ENCODE assay signal across 23 cellular contexts in the genomic region with DNA sequence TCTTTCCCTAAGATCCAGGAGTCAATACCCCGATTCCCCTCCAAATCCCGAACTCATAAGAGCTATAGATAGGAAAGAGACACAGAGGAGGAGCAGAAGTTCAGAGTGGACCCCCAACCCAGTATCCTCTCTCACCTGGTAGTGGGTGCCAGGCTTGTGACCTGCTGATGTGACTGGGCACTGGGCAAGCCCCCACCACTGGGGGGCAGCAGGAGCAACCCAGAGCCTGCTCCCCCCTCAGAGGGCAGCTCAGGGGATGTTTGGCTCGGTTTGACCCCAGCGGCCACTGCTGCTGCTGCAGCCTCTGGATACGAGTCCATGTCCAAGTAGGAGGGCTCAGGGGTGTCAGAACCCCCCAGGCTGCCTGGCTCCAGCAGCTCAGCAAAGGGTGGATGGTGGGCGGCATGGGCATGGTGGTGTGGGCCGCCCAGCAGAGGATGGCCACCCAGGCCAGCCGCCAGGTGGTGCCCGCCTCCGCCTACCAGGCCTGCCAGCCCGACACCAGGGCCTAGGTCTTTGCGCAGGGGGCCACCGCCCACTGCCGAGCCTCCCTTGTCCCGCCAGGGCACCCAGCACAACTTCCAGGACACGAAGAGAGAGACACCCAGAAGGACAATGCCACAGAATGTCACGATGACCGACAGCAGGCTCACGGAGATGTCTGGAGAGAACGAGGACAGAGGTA. TPM values are rescaled to one million over a fixed set of nuclear protein-coding genes. Genes with fewer than 3 reads are reported as not detected.
DNase-seq lines count a peak whose midpoint lies in the region; ATAC-seq, FAIRE-seq and TF ChIP-seq lines count a peak whose summit lies in the region.
"Had no signal": no experiment of that assay in that cellular context is flagged by ENCODE, and none has a peak within 500 bp of the region (broad histone marks: within the 10 kb centered on the region; RNA-seq: fewer than 3 reads in every experiment).

No MANE protein-coding gene starts in this region.

- H3K27ac ChIP-seq in PC-3 (ENCODE audit: low read length) (no peak overlapping the region), K562 (ENCODE audit: extremely low read depth, low read depth, low read length) (no peak overlapping the region)
- H3K27ac ChIP-seq: SK-N-MC had no signal

- no peaks in the 10 kb centered on the region for H4K20me1 ChIP-seq in PC-3 (ENCODE audit: low read length)
- H4K20me1 ChIP-seq in K562 (replicated peaks; ENCODE audit: control insufficient read depth, insufficient read depth, low read length): no peaks in the 10 kb centered on the region

- no peaks in the 10 kb centered on the region for H3K36me3 ChIP-seq in PC-3 (ENCODE audit: low read depth, low read length)
- H3K36me3 ChIP-seq in K562 (ENCODE audit: control insufficient read depth, insufficient read depth, low read length): no peaks in the 10 kb centered on the region

- H3K27ac Mint-ChIP-seq in activated naive CD4-positive, alpha-beta T cell treated with anti-CD3 and anti-CD28 coated beads for 36 hours: no peak overlapping the region
- H3K27ac Mint-ChIP-seq: CD4-positive, CD25-positive, alpha-beta regulatory T cell; HFFc6 had no signal

- TF ChIP-seq CTCF in GM12874 (IDR thresholded peaks at IDR 0.05; ENCODE audit: insufficient read depth, low read depth, low read length): 0 out of 2 replicates have a peak, but pooled peaks have one; percentile 1
- TF ChIP-seq CTCF in PC-3 (conservative IDR thresholded peaks at IDR 0.05; ENCODE audit: low read depth, low read length): peak; percentile 48; the same call in 1 of the 2 replicates
- peak; percentile 43 to 85 (median 51) for TF ChIP-seq CTCF in K562 (IDR thresholded peaks at IDR 0.05 in 2 of 3, conservative IDR thresholded peaks at IDR 0.05 in 1 of 3; ENCODE audit: insufficient read depth in 2 of 3, low read depth in 1 of 3, low read length in 3 of 3)

- no peak overlapping the region for H3K4me3 Mint-ChIP-seq in activated naive CD4-positive, alpha-beta T cell treated with anti-CD3 and anti-CD28 coated beads for 36 hours
- H3K4me3 Mint-ChIP-seq: CD4-positive, CD25-positive, alpha-beta regulatory T cell; HFFc6 had no signal

- H2AFZ ChIP-seq in PC-3 (ENCODE audit: low read length) (no peak overlapping the region), K562 (ENCODE audit: low read depth, low read length) (no peak overlapping the region)

- H3K4me2 ChIP-seq in PC-3 (ENCODE audit: low read length) (no peak overlapping the region), K562 (ENCODE audit: insufficient read depth, low read length) (no peak overlapping the region)

- H3K4me3 ChIP-seq in PC-3 (ENCODE audit: low read length): no peak overlapping the region
- no peak overlapping the region for H3K4me3 ChIP-seq in K562
- H3K4me3 ChIP-seq: SK-N-MC had no signal

- H3K9me1 ChIP-seq in K562 (ENCODE audit: control insufficient read depth, insufficient read depth, low read length): no peaks in the 10 kb centered on the region

- H3F3A ChIP-seq in PC-3 (ENCODE audit: low read length, unreplicated experiment): no peaks in the 10 kb centered on the region

- H3K79me2 ChIP-seq in PC-3 (ENCODE audit: low read length) (no peaks in the 10 kb centered on the region), K562 (ENCODE audit: control insufficient read depth, insufficient read depth, low read length) (no peaks in the 10 kb centered on the region)

- 47% methylated on average over 20 of the region's 20 CpGs for WGBS in K562 (ENCODE audit: insufficient coverage, low coverage, missing lambda C conversion rate)

- H3K36me3 Mint-ChIP-seq in activated naive CD4-positive, alpha-beta T cell treated with anti-CD3 and anti-CD28 coated beads for 36 hours (ENCODE audit: low read depth): peaks cover 3% of the 10 kb centered on the region

- 0 out of 4 replicates have a peak, but pooled peaks of 1 of the 2 experiments have one; percentile 15 for TF ChIP-seq RAD21 in K562 (CRISPR knock-in tag; conservative IDR thresholded peaks at IDR 0.05 in 1 of 2, IDR thresholded peaks at IDR 0.05 in 1 of 2)

- peaks cover 13% of the 10 kb centered on the region for H3K27me3 ChIP-seq in PC-3 (ENCODE audit: low read length)
- peaks cover 0 to 9% of the 10 kb centered on the region in 2 experiments; a peak in 2 of 5 replicates for H3K27me3 ChIP-seq in K562 (ENCODE audit: control insufficient read depth in 2 of 2, insufficient read depth in 2 of 2, low read length in 2 of 2)

- POLR2A ChIA-PET in PC-3 (lab: Charles Lee; ENCODE audit: unreplicated experiment) (no interaction called here), K562 (lab: Yijun Ruan, JAX) (interaction anchor here (0.6 kb wide), 1 partner anchor 578 kb away, joined by 3 read pairs; no protein-coding TSS in a partner anchor)

- H3K9me3 Mint-ChIP-seq in activated naive CD4-positive, alpha-beta T cell treated with anti-CD3 and anti-CD28 coated beads for 36 hours: peaks cover 18% of the 10 kb centered on the region

- CTCF ChIA-PET in PC-3 (lab: Charles Lee) (interaction anchor here (0.6 kb wide), 2 partner anchors 18 to 121 kb away, joined by 3 read pairs; partner anchors contain the start of gene JOSD2), K562 (lab: Yijun Ruan, JAX; ENCODE audit: low intra/inter-chr PET ratio) (no interaction called here)
- CTCF ChIA-PET in activated naive CD4-positive, alpha-beta T cell treated with anti-CD3 and anti-CD28 coated beads for 36 hours (lab: Charles Lee): no interaction called here

- H3K4me1 ChIP-seq in PC-3 (ENCODE audit: insufficient read depth, low read length) (no peaks in the 10 kb centered on the region), K562 (replicated peaks in 1 of 2; ENCODE audit: control insufficient read depth in 2 of 2, insufficient read depth in 2 of 2, low read length in 2 of 2) (peaks cover 0 to 19% of the 10 kb centered on the region in 2 experiments; a peak in 2 of 5 replicates)
- H3K4me1 ChIP-seq: Caco-2 had no signal

- no peak for TF ChIP-seq EP300 in K562 (IDR thresholded peaks at IDR 0.05; ENCODE audit: low read length)

- in situ Hi-C loops in K562 (cut with MboI): no loop called here

- peaks cover 15% of the 10 kb centered on the region; the same call in 1 of the 2 replicates for H3K9me3 ChIP-seq in PC-3 (ENCODE audit: low read length)
- H3K9me3 ChIP-seq in K562 (replicated peaks; ENCODE audit: control insufficient read depth, insufficient read depth, low read depth, low read length): peaks cover 10% of the 10 kb centered on the region; the same call in 1 of the 2 replicates

- BruUV-seq in PC-3 (replicated peaks; lab: Mats Ljungman, UMichigan) (no TSS peak), K562 (replicated peaks; lab: Mats Ljungman, UMichigan) (no TSS peak)

- ATAC-seq in PC-3 (no peak), K562 (peak; percentile 59; the same call in 2 of the 3 replicates), SK-N-SH treated with all-trans-retinoic acid at 6 μM for 48 hours (no peak), GM18907 (IDR thresholded peaks at IDR 0.05; ENCODE audit: unreplicated experiment) (no peak)
- ATAC-seq: Right ventricle myocardium inferior had no signal

- FAIRE-seq in K562 (lab: Jason Lieb, UNC): no peak

- no peak overlapping the region for H3K9ac ChIP-seq in PC-3 (ENCODE audit: low read length)
- H3K9ac ChIP-seq in K562 (ENCODE audit: insufficient read depth in 1 of 2, low read depth in 2 of 2, low read length in 2 of 2): no peak overlapping the region

- intact Hi-C loops in PC-3 (cut with micrococcal nuclease): no loop called here
- intact Hi-C loops in K562 (cut with micrococcal nuclease): no loop called here
- intact Hi-C loops in activated naive CD4-positive, alpha-beta T cell treated with anti-CD3 and anti-CD28 coated beads for 36 hours (cut with micrococcal nuclease): no loop called here

- H3K9me2 ChIP-seq in PC-3 (replicated peaks; ENCODE audit: low read length): no peaks in the 10 kb centered on the region

- H3K27me3 Mint-ChIP-seq in activated naive CD4-positive, alpha-beta T cell treated with anti-CD3 and anti-CD28 coated beads for 36 hours (ENCODE audit: low read depth): peaks cover 31% of the 10 kb centered on the region

- H3K4me1 Mint-ChIP-seq in activated naive CD4-positive, alpha-beta T cell treated with anti-CD3 and anti-CD28 coated beads for 36 hours (ENCODE audit: low read depth): no peaks in the 10 kb centered on the region
- H3K4me1 Mint-ChIP-seq: CD4-positive, CD25-positive, alpha-beta regulatory T cell had no signal

- no peak for DNase-seq in PC-3
- peak in 2 of 4 experiments; percentile 28 to 37 for DNase-seq in K562 (ENCODE audit: extremely low read depth in 1 of 4, low spot score in 3 of 4)
- no peak for DNase-seq in MV-4-11 (lab: John Stamatoyannopoulos, UW)
- DNase-seq in activated naive CD4-positive, alpha-beta T cell treated with anti-CD3 and anti-CD28 coated beads for 36 hours: no peak
- DNase-seq: Caco-2; CD4-positive, CD25-positive, alpha-beta regulatory T cell; DMS153; EL; GOT3; HFFc6; IMR-90; NCI-H1417; NCI-H187 treated with DMSO at 0.1 percent for 48 hours; NCI-H2171; NCI-H446 treated with DMSO at 0.1 percent for 48 hours; NK-92 treated with Interleukin-12 subunit alpha and Interleukin-12 subunit beta, amount 100 ng/mL, for 24 hours; T-helper 1 cell had no signal

- no peak for TF ChIP-seq POLR2A in K562 (conservative IDR thresholded peaks at IDR 0.05)

RNA-seq across cellular contexts. Expression of gene SYT3, which starts 7.4 kb away (rescaled TPM):
- 0.12 and 0.18 TPM in 2 replicates for total RNA-seq in PC-3 (2014; rRNA removed)
- 1.5 and 2.4 TPM in 2 replicates for total RNA-seq in K562 (2011; cell fraction: chromatin; rRNA removed; ENCODE audit: low replicate concordance)
- 1.6 and 2.0 TPM in 2 replicates for total RNA-seq in K562 (2011; cell fraction: nucleolus; rRNA removed)
- 1.5 and 3.9 TPM in 2 replicates for total RNA-seq in K562 (2011; cell fraction: nucleoplasm; rRNA removed)
- 1.1 and 1.6 TPM in 2 replicates for total RNA-seq in K562 (2014; rRNA removed)
- 0.36 and 0.51 TPM in 2 replicates for total RNA-seq in K562 (2014; rRNA removed; fragmentation: Illumina TruSeq; extraction: Trizol)
- total RNA-seq in K562 (2015; rRNA removed; fragmentation: Illumina TruSeq; extraction: Trizol): 0.40 and 0.41 TPM in 2 replicates
- 1.7 and 2.0 TPM in 2 replicates for total RNA-seq in K562 (2021)
- polyA plus RNA-seq in K562 (2011; rRNA removed): 0.35 and 0.40 TPM in 2 replicates
- polyA plus RNA-seq in K562 (2011; cell fraction: cytosol; rRNA removed): 0.28 and 1.0 TPM in 2 replicates
- polyA plus RNA-seq in K562 (2011; cell fraction: nucleus; rRNA removed): 1.5 and 2.9 TPM in 2 replicates
- 1.6 and 3.0 TPM in 2 replicates for polyA plus RNA-seq in K562 (2012)
- 0.54 and 1.2 TPM in 2 replicates for polyA plus RNA-seq in K562 (2014; fragmentation: Illumina TruSeq; extraction: Trizol)
- polyA plus RNA-seq in K562 (2014; fragmentation: Nextera tagmentation; extraction: Ambion mirVana): not detected
- polyA plus RNA-seq in K562 (2014; rRNA removed): 0.38 and 0.85 TPM in 2 replicates
- 0.12 and 0.84 TPM in 2 replicates for polyA minus RNA-seq in K562 (2011; rRNA and poly(A)+ RNA removed)
- 0.38 TPM in 1 of 2 replicates, not detected in the other for polyA minus RNA-seq in K562 (2011; cell fraction: cytosol; rRNA and poly(A)+ RNA removed)
- polyA minus RNA-seq in K562 (2011; cell fraction: nucleus; rRNA and poly(A)+ RNA removed): 0.44 and 0.67 TPM in 2 replicates
- not detected for total RNA-seq in activated naive CD4-positive, alpha-beta T cell treated with anti-CD3 and anti-CD28 coated beads for 36 hours
- total RNA-seq: CD4-positive, CD25-positive, alpha-beta regulatory T cell; HFFc6; IMR-90 had no signal
- polyA plus RNA-seq: CD4-positive, CD25-positive, alpha-beta regulatory T cell had no signal

RNA-seq across cellular contexts. Expression of gene C19orf81, which starts 17.0 kb away (rescaled TPM):
- total RNA-seq in PC-3 (2014; rRNA removed): 5.7 and 20.0 TPM in 2 replicates
- total RNA-seq in K562 (2011; cell fraction: chromatin; rRNA removed; ENCODE audit: low replicate concordance): 3.2 TPM in 1 of 2 replicates, not detected in the other
- total RNA-seq in K562 (2011; cell fraction: nucleolus; rRNA removed): 10.5 and 13.3 TPM in 2 replicates
- total RNA-seq in K562 (2011; cell fraction: nucleoplasm; rRNA removed): 7.7 and 11.2 TPM in 2 replicates
- 42.9 and 52.9 TPM in 2 replicates for total RNA-seq in K562 (2014; rRNA removed)
- not detected in 2 replicates for total RNA-seq in K562 (2014; rRNA removed; fragmentation: Illumina TruSeq; extraction: Trizol)
- total RNA-seq in K562 (2015; rRNA removed; fragmentation: Illumina TruSeq; extraction: Trizol): 2.9 and 3.0 TPM in 2 replicates
- 33.0 and 40.2 TPM in 2 replicates for total RNA-seq in K562 (2021)
- polyA plus RNA-seq in K562 (2011; rRNA removed): 2.5 and 5.1 TPM in 2 replicates
- polyA plus RNA-seq in K562 (2011; cell fraction: cytosol; rRNA removed): 8.7 and 29.6 TPM in 2 replicates
- polyA plus RNA-seq in K562 (2011; cell fraction: nucleus; rRNA removed): 8.3 and 17.5 TPM in 2 replicates
- 26.5 and 30.0 TPM in 2 replicates for polyA plus RNA-seq in K562 (2012)
- 1.1 TPM in 1 of 2 replicates, not detected in the other for polyA plus RNA-seq in K562 (2014; fragmentation: Illumina TruSeq; extraction: Trizol)
- not detected for polyA plus RNA-seq in K562 (2014; fragmentation: Nextera tagmentation; extraction: Ambion mirVana)
- polyA plus RNA-seq in K562 (2014; rRNA removed): 35.9 and 46.2 TPM in 2 replicates
- not detected in 2 replicates for polyA minus RNA-seq in K562 (2011; rRNA and poly(A)+ RNA removed)
- 3.5 and 5.7 TPM in 2 replicates for polyA minus RNA-seq in K562 (2011; cell fraction: cytosol; rRNA and poly(A)+ RNA removed)
- polyA minus RNA-seq in K562 (2011; cell fraction: nucleus; rRNA and poly(A)+ RNA removed): 6.1 and 7.3 TPM in 2 replicates
- 1 to 10 TPM; 1.5 to 1.7 TPM for total RNA-seq in activated naive CD4-positive, alpha-beta T cell treated with anti-CD3 and anti-CD28 coated beads for 36 hours
- total RNA-seq: CD4-positive, CD25-positive, alpha-beta regulatory T cell; IMR-90; LHCN-M2 had no signal
- polyA plus RNA-seq: CD4-positive, CD25-positive, alpha-beta regulatory T cell had no signal

Comparison
In these comparisons a context has a peak if more than half of its experiments do, and no peak if none do; other contexts are left out.
1. CTCF ChIP-seq: peak in every context shown above with its lines; median percentile 51 in K562; 48 in PC-3; 1 in GM12874.